Comparison of ENCODE assay signal across 8 cellular contexts in genomic region chr1:204411451-204412245, GRCh38. TPM values are rescaled to one million over a fixed set of nuclear protein-coding genes. Genes with fewer than 3 reads are reported as not detected.
DNase-seq lines count a peak whose midpoint lies in the region; ATAC-seq, FAIRE-seq and TF ChIP-seq lines count a peak whose summit lies in the region.

PPP1R15B (minus strand) TSS chr1:204411817; CDS start chr1:204411411, 406 bp downstream.

- no peaks in the 10 kb centered on the region for H3K27me3 ChIP-seq in pancreas
- no peaks in the 10 kb centered on the region for H3K27me3 ChIP-seq in tibial artery

- H3K4me1 ChIP-seq in pancreas (peaks cover 10 to 19% (median 13%) of the 10 kb centered on the region in 3 donors), tibial artery (peaks cover 0 to 25% (median 8%) of the 10 kb centered on the region in 4 donors)

- no peak for TF ChIP-seq CTCF in pancreas (IDR thresholded peaks at IDR 0.05)
- TF ChIP-seq CTCF in tibial artery (IDR thresholded peaks at IDR 0.05): no peak

- peak; percentile 100 for DNase-seq in NCI-H1417 (lab: John Stamatoyannopoulos, UW)
- peak; percentile 74 to 91 for DNase-seq in SW 1271 (lab: John Stamatoyannopoulos, UW)
- peak; percentile 92 for DNase-seq in activated naive CD8-positive, alpha-beta T cell treated with anti-CD3 and anti-CD28 coated beads, Interleukin-2, amount 50 U/mL, for 16 hours (ENCODE audit: low read depth, low spot score)
- peak; percentile 97 for DNase-seq in Right ventricle myocardium inferior (ENCODE audit: missing footprints)
- peak; percentile 97 to 99 (median 98) for DNase-seq in pancreas
- DNase-seq in tibial artery: peak; percentile 92 to 98

- peak; percentile 93 for ATAC-seq in HG02678 (IDR thresholded peaks at IDR 0.05; ENCODE audit: unreplicated experiment)
- peak; percentile 95 for ATAC-seq in Right ventricle myocardium inferior
- peak; percentile 89 to 94 (median 90) for ATAC-seq in pancreas

- intact Hi-C loops in Right ventricle myocardium inferior (cut with DNase I) (loop anchor here (5.0 kb wide), 1 partner anchor 549 kb away; the partner anchor contains the start of gene SNRPE), pancreas (cut with DNase I) (no loop called here), tibial artery (cut with DNase I; ENCODE audit: low total_unique reads) (no loop called here)

- H3K4me3 ChIP-seq in pancreas (peak within 1 kb of the TSS; percentile 47 to 95 (median 92)), tibial artery (peak within 1 kb of the TSS; percentile 86 to 92)

- peak; percentile 89 for TF ChIP-seq POLR2A in GM10847 (IDR thresholded peaks at IDR 0.05; ENCODE audit: extremely low read depth, insufficient read length)

- H3K9me3 ChIP-seq in pancreas (no peaks in the 10 kb centered on the region), tibial artery (no peaks in the 10 kb centered on the region)

- WGBS in pancreas, 2 donors: 0% methylated on average over 61 to 69 of the region's 70 CpGs

- no peaks in the 10 kb centered on the region for H3K36me3 ChIP-seq in pancreas
- no peaks in the 10 kb centered on the region for H3K36me3 ChIP-seq in tibial artery

- peak within 1 kb of the TSS; percentile 97 to 100 (median 98) for H3K27ac ChIP-seq in pancreas
- H3K27ac ChIP-seq in tibial artery: peak within 1 kb of the TSS; percentile 95 to 100

- peak; percentile 47 for FAIRE-seq in pancreas (lab: Jason Lieb, UNC)

RNA-seq across cellular contexts. Expression of gene PPP1R15B, which starts in this region (rescaled TPM):
- 21.0 TPM for total RNA-seq in Right ventricle myocardium inferior
- total RNA-seq in pancreas: 10 to 100 TPM; 16.4 to 47.9 (median 23.4) TPM
- 10 to 100 TPM in 1 of 2 donors, 1 to 10 TPM in 1; 7.8 to 11.8 TPM for polyA plus RNA-seq in pancreas

Comparison
In these comparisons a context has a peak if more than half of its experiments do, and no peak if none do; other contexts are left out.
1. Peak in every context shown above with its lines: DNase-seq, ATAC-seq, H3K4me3 ChIP-seq and H3K27ac ChIP-seq.